In the genomic region with DNA sequence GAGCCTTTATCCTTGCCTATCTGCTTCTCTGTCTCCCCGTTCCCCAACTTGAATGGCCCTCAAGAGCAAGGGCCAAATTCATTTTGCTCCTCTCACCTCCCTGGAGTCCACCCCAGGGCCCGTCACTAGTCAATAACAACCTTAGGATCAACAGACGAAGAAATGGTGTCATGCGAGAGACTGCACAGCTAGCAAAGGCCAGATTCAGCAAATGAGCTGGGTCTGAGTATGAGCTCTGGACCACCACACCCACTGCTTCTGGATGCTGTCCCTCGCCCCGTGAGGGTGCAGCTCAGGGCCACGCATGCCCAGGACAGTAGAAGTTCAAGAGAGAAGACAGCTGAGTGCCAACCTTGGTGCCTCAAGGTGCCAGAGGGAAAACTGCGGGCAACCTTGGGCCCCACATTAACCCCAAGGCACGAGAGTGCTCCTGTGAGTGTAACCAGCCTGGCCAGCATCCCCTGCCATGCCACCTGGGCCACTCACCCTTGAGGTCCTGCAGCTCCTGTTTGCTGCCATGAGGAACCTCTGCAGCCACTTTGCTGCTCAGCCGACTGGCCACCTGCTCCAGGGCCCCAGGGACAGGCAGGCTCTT, we compare ENCODE assay signal across 13 cellular contexts. TPM values are rescaled to one million over a fixed set of nuclear protein-coding genes. Genes with fewer than 3 reads are reported as not detected.
DNase-seq lines count a peak whose midpoint lies in the region; ATAC-seq, FAIRE-seq and TF ChIP-seq lines count a peak whose summit lies in the region.
"Had no signal": no experiment of that assay in that cellular context is flagged by ENCODE, and none has a peak within 500 bp of the region (broad histone marks: within the 10 kb centered on the region; RNA-seq: fewer than 3 reads in every experiment).

No MANE protein-coding gene starts in this region.

- no peak for FAIRE-seq in kidney (lab: Jason Lieb, UNC)

- no peak for TF ChIP-seq POLR2A in gastrocnemius medialis (IDR thresholded peaks at IDR 0.05)

- no TSS peak for BruUV-seq in Panc1 (replicated peaks; lab: Mats Ljungman, UMichigan)

- H3K4me3 Mint-ChIP-seq in activated CD4-positive, alpha-beta T cell treated with anti-CD3 and anti-CD28 coated beads for 36 hours = peak overlapping the region; percentile 93

- no peak overlapping the region for H3K9ac ChIP-seq in kidney (ENCODE audit: low read length in 2 of 2)
- H3K9ac ChIP-seq: parathyroid adenoma had no signal

- H3K9me3 ChIP-seq in Panc1 (ENCODE audit: control insufficient read depth, insufficient read depth, low read depth, low read length) (no peaks in the 10 kb centered on the region), esophagus (ENCODE audit: control insufficient read depth in 2 of 2, insufficient read depth in 1 of 2, low read depth in 1 of 2, low read length in 1 of 2) (no peaks in the 10 kb centered on the region), gastrocnemius medialis (no peaks in the 10 kb centered on the region), kidney (ENCODE audit: control insufficient read depth in 1 of 2, low read length in 2 of 2) (no peaks in the 10 kb centered on the region)
- H3K9me3 ChIP-seq: ascending aorta, heart left ventricle had no signal

- peak overlapping the region; percentile 91 for H3K27ac Mint-ChIP-seq in activated CD4-positive, alpha-beta T cell treated with anti-CD3 and anti-CD28 coated beads for 36 hours

- H3K4me1 Mint-ChIP-seq in activated CD4-positive, alpha-beta T cell treated with anti-CD3 and anti-CD28 coated beads for 36 hours = peaks cover 23% of the 10 kb centered on the region

- POLR2A ChIA-PET in activated CD4-positive, alpha-beta T cell treated with anti-CD3 and anti-CD28 coated beads for 36 hours (lab: Charles Lee) = interaction anchor here (1.2 kb wide), 1 partner anchor 12 kb away, joined by 4 read pairs; the partner anchor contains the start of gene AKAP8L
- POLR2A ChIA-PET in Panc1 (lab: Charles Lee) = interaction anchor here (0.6 kb wide), 1 partner anchor 1109 kb away, joined by 4 read pairs; no protein-coding TSS in a partner anchor

- in situ Hi-C loops in Panc1 (cut with HindIII; ENCODE audit: low pct_unique_long_range_greater_than_20kb, low sequenced_read_pairs) = no loop called here
- in situ Hi-C loops in gastrocnemius medialis (cut with MboI; ENCODE audit: low sequenced_read_pairs in 4 of 4) = loop anchor here in 2 of 4 donors (10.0 to 25.0 kb wide), 2 partner anchors 56 to 168 kb away; partner anchors contain the start of gene AKAP8 (in 1 of the 2)

- ATAC-seq in activated CD4-positive, alpha-beta T cell treated with anti-CD3 and anti-CD28 coated beads for 36 hours = no peak
- ATAC-seq in Panc1 (no peak), gastrocnemius medialis (no peak), GM18867 (IDR thresholded peaks at IDR 0.05; ENCODE audit: unreplicated experiment) (no peak)
- ATAC-seq: heart left ventricle had no signal

- H3K36me3 ChIP-seq in Panc1 (ENCODE audit: control insufficient read depth, insufficient read depth, low read length) (peaks cover 5% of the 10 kb centered on the region; the same call in 1 of the 2 replicates), esophagus (ENCODE audit: control insufficient read depth in 2 of 2, insufficient read depth in 2 of 2, low read length in 1 of 2) (peaks cover 0 to 27% of the 10 kb centered on the region in 2 donors), gastrocnemius medialis (peaks cover 0 to 21% of the 10 kb centered on the region in 2 donors), kidney (ENCODE audit: control insufficient read depth in 1 of 2, insufficient read depth in 2 of 2, low read length in 2 of 2) (peaks cover 6 to 15% of the 10 kb centered on the region in 2 donors)

- DNase-seq in activated CD4-positive, alpha-beta T cell treated with anti-CD3 and anti-CD28 coated beads for 36 hours = no peak
- DNase-seq in activated CD4-positive, alpha-beta T cell treated with anti-CD3 and anti-CD28 coated beads for 1 hour = no peak
- DNase-seq in Panc1 (ENCODE audit: low read depth, low spot score) (no peak), gastrocnemius medialis (no peak), kidney (no peak), GM19238 (ENCODE audit: insufficient read length, low spot score) (no peak)
- DNase-seq: ACHN, T-helper 9 cell had no signal

- no peaks in the 10 kb centered on the region for H3K9me3 Mint-ChIP-seq in activated CD4-positive, alpha-beta T cell treated with anti-CD3 and anti-CD28 coated beads for 36 hours (ENCODE audit: low read depth)

- H3K4me3 ChIP-seq in Panc1 (ENCODE audit: low read depth in 2 of 2, low read length in 2 of 2) (no peak overlapping the region), esophagus (ENCODE audit: low read depth in 1 of 2, low read length in 2 of 2) (peak overlapping the region; percentile 2 to 80), gastrocnemius medialis (peak overlapping the region; percentile 77 to 98 (median 90)), kidney (ENCODE audit: low read length in 2 of 2) (no peak overlapping the region)

- H3K27me3 ChIP-seq in Panc1 (ENCODE audit: control insufficient read depth, insufficient read depth, low read length) (no peaks in the 10 kb centered on the region), esophagus (ENCODE audit: control insufficient read depth in 1 of 2, insufficient read depth in 2 of 2, low read length in 2 of 2) (no peaks in the 10 kb centered on the region), gastrocnemius medialis (no peaks in the 10 kb centered on the region)
- H3K27me3 ChIP-seq: ascending aorta, heart left ventricle had no signal

- TF ChIP-seq CTCF in Panc1 (IDR thresholded peaks at IDR 0.05) = no peak
- no peak for TF ChIP-seq CTCF in gastrocnemius medialis (IDR thresholded peaks at IDR 0.05 in 4 of 5, conservative IDR thresholded peaks at IDR 0.05 in 1 of 5)
- no peak for TF ChIP-seq CTCF in kidney (IDR thresholded peaks at IDR 0.05; ENCODE audit: borderline replicate concordance, extremely low read depth, insufficient read depth)

- intact Hi-C loops in activated CD4-positive, alpha-beta T cell treated with anti-CD3 and anti-CD28 coated beads for 36 hours (cut with DNase I, micrococcal nuclease) = loop anchor here in 1 of 2 experiments (5.0 kb wide), 1 partner anchor 98 kb away; the partner anchor contains the start of gene BRD4
- intact Hi-C loops in Panc1 (cut with micrococcal nuclease; ENCODE audit: unreplicated experiment) (no loop called here), gastrocnemius medialis (cut with DNase I; ENCODE audit: low total_unique reads) (no loop called here), kidney (cut with DNase I) (no loop called here)

- H3K36me3 Mint-ChIP-seq in activated CD4-positive, alpha-beta T cell treated with anti-CD3 and anti-CD28 coated beads for 36 hours (ENCODE audit: low read depth) = peaks cover 32% of the 10 kb centered on the region

- no peaks in the 10 kb centered on the region for H3K27me3 Mint-ChIP-seq in activated CD4-positive, alpha-beta T cell treated with anti-CD3 and anti-CD28 coated beads for 36 hours

- 0 out of 2 replicates have a peak overlapping the region, but pooled peaks have one; percentile 83 for H3K27ac ChIP-seq in Panc1 (ENCODE audit: low read length)
- no peak overlapping the region for H3K27ac ChIP-seq in esophagus (ENCODE audit: low read depth in 2 of 2, low read length in 1 of 2)
- H3K27ac ChIP-seq in gastrocnemius medialis = peak overlapping the region in 2 of 4 donors; percentile 77 to 90
- H3K27ac ChIP-seq in kidney (ENCODE audit: low read depth in 2 of 2, low read length in 2 of 2) = no peak overlapping the region
- H3K27ac ChIP-seq: ascending aorta, parathyroid adenoma had no signal

- H3K4me1 ChIP-seq in Panc1 (ENCODE audit: control insufficient read depth, insufficient read depth, low read length) (peaks cover 10% of the 10 kb centered on the region; the same call in 1 of the 2 replicates), esophagus (ENCODE audit: control insufficient read depth in 2 of 2, insufficient read depth in 2 of 2, low read length in 1 of 2) (peaks cover 10 to 18% of the 10 kb centered on the region in 2 donors), gastrocnemius medialis (peaks cover 17 to 18% of the 10 kb centered on the region in 2 donors), kidney (ENCODE audit: control insufficient read depth in 1 of 2, insufficient read depth in 1 of 2, low read depth in 1 of 2, low read length in 2 of 2) (peaks cover 5 to 16% of the 10 kb centered on the region in 2 donors)

- WGBS in esophagus, 2 donors = 64 to 68% methylated on average over 10 of the region's 10 CpGs

- CTCF ChIA-PET in activated CD4-positive, alpha-beta T cell treated with anti-CD3 and anti-CD28 coated beads for 36 hours (lab: Charles Lee) = interaction anchor here (1.0 to 2.1 kb wide), 2 partner anchors 11 to 306 kb away, joined by 4 to 10 read pairs; partner anchors contain the start of gene AKAP8L
- CTCF ChIA-PET in Panc1 (lab: Charles Lee) = no interaction called here

RNA-seq across cellular contexts. Expression of gene AKAP8L, which starts 11.8 kb away (rescaled TPM):
- total RNA-seq in activated CD4-positive, alpha-beta T cell treated with anti-CD3 and anti-CD28 coated beads for 36 hours = 10 to 100 TPM; 76.2 to 89.9 TPM
- total RNA-seq in Panc1 (2021; ENCODE audit: unreplicated experiment) (65.5 TPM), gastrocnemius medialis (100 to 1,000 TPM in 1 of 4 donors, 10 to 100 TPM in 3; 69.3 to 142 (median 85.6) TPM), kidney (122 TPM)
- 63.6 TPM for polyA plus RNA-seq in Panc1 (2012; ENCODE audit: insufficient read length)
- polyA plus RNA-seq in esophagus (10 to 100 TPM; 37.9 to 75.5 TPM), kidney (ENCODE audit: insufficient read depth, low read depth, low replicate concordance) (44.3 TPM)

RNA-seq across cellular contexts. Expression of gene WIZ, which starts 19.1 kb away (rescaled TPM):
- 10 to 100 TPM; 21.2 to 22.6 TPM for total RNA-seq in activated CD4-positive, alpha-beta T cell treated with anti-CD3 and anti-CD28 coated beads for 36 hours
- total RNA-seq in Panc1 (2021; ENCODE audit: unreplicated experiment) (41.9 TPM), gastrocnemius medialis (10 to 100 TPM; 28.0 to 40.6 (median 32.5) TPM), kidney (37.1 TPM)
- polyA plus RNA-seq in Panc1 (2012; ENCODE audit: insufficient read length) = 35.3 TPM
- polyA plus RNA-seq in esophagus (10 to 100 TPM; 17.4 to 17.5 TPM), kidney (ENCODE audit: insufficient read depth, low read depth, low replicate concordance) (15.4 TPM)

RNA-seq across cellular contexts. Expression of gene RASAL3, which starts 33.7 kb away (rescaled TPM):
- 10 to 100 TPM; 80.7 to 97.7 TPM for total RNA-seq in activated CD4-positive, alpha-beta T cell treated with anti-CD3 and anti-CD28 coated beads for 36 hours
- total RNA-seq in Panc1 (2021; ENCODE audit: unreplicated experiment) (0.10 TPM), gastrocnemius medialis (1 to 10 TPM in 1 of 4 donors, under 1 TPM in 2, not detected in 1; 0.36 to 1.6 (median 0.38) TPM), kidney (12.1 TPM)
- not detected for polyA plus RNA-seq in Panc1 (2012; ENCODE audit: insufficient read length)
- polyA plus RNA-seq in esophagus (1 to 10 TPM; 3.6 to 5.8 TPM), kidney (ENCODE audit: insufficient read depth, low read depth, low replicate concordance) (1.5 TPM)

RNA-seq across cellular contexts. Expression of gene PGLYRP2, which starts 48.7 kb away (rescaled TPM):
- total RNA-seq in activated CD4-positive, alpha-beta T cell treated with anti-CD3 and anti-CD28 coated beads for 36 hours = under 1 TPM in 1 of 2 experiments, not detected in 1; 0.14 TPM
- total RNA-seq in Panc1 (2021; ENCODE audit: unreplicated experiment) (not detected), gastrocnemius medialis (not detected), kidney (not detected)
- not detected for polyA plus RNA-seq in Panc1 (2012; ENCODE audit: insufficient read length)
- polyA plus RNA-seq in esophagus (under 1 TPM in 1 of 2 donors, not detected in 1; 0.02 TPM), kidney (ENCODE audit: insufficient read depth, low read depth, low replicate concordance) (not detected)
- total RNA-seq: ascending aorta, heart left ventricle had no signal
- polyA plus RNA-seq: heart left ventricle had no signal

RNA-seq across cellular contexts. Expression of gene AKAP8, which starts 51.0 kb away (rescaled TPM):
- 10 to 100 TPM; 47.9 to 54.3 TPM for total RNA-seq in activated CD4-positive, alpha-beta T cell treated with anti-CD3 and anti-CD28 coated beads for 36 hours
- total RNA-seq in Panc1 (2021; ENCODE audit: unreplicated experiment) (50.8 TPM), gastrocnemius medialis (10 to 100 TPM; 26.0 to 41.5 (median 27.5) TPM), kidney (60.2 TPM)
- 38.6 TPM for polyA plus RNA-seq in Panc1 (2012; ENCODE audit: insufficient read length)
- polyA plus RNA-seq in esophagus (10 to 100 TPM; 13.1 to 15.0 TPM), kidney (ENCODE audit: insufficient read depth, low read depth, low replicate concordance) (11.5 TPM)

Comparison
In these comparisons a context has a peak if more than half of its experiments do, and no peak if none do; other contexts are left out.
1. H3K4me3 ChIP-seq: peak in esophagus (2 of 2) and gastrocnemius medialis (4 of 4); none in Panc1 (0 of 2) and kidney (0 of 2).